ENCODE assay signal across 9 cellular contexts in the genomic region with DNA sequence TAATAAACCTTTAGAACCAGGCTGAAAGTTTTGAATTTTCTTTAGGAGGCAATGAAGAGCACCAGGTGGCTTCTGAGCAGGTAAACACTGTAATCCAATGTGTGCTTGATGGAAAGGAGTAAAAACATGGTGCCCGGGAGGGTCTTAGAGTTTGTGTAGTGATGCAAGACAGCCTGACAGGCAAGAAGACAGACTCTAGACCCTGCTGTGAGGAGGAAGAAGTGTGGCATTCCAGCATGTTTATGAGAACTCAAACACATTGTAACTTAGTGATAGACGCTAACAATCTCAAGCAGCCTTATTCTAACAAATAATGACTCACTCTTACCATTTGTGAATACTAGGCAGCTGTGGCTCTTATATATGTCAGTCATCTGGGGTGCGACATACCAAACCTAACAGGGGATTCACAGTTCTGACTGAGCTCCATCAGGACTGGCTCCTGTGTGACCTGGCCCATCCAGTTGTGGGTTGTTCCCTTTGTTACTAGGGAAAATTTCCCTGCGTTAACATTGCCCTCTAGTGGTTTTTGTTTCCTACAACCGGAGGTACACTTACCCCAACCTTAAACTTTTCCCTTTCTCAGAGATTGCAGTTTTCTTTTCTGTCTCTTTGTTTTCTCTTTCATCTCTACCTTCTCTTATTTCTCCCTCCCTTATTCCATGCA. TPM values are rescaled to one million over a fixed set of nuclear protein-coding genes. Genes with fewer than 3 reads are reported as not detected.
DNase-seq lines count a peak whose midpoint lies in the region; ATAC-seq and TF ChIP-seq lines count a peak whose summit lies in the region.
"Had no signal": no experiment of that assay in that cellular context is flagged by ENCODE, and none has a peak within 500 bp of the region (broad histone marks: within the 10 kb centered on the region; RNA-seq: fewer than 3 reads in every experiment).

No MANE protein-coding gene starts in this region.

- peak; percentile 52 for TF ChIP-seq CTCF in CD4-positive, alpha-beta T cell (IDR thresholded peaks at IDR 0.05)
- TF ChIP-seq CTCF in RWPE2 (IDR thresholded peaks at IDR 0.05; ENCODE audit: poor library complexity, severe bottlenecking), result peak; percentile 48
- TF ChIP-seq CTCF in cardiac muscle cell (IDR thresholded peaks at IDR 0.05; ENCODE audit: low read depth, low read length), result peak; percentile 52
- TF ChIP-seq CTCF in sigmoid colon (IDR thresholded peaks at IDR 0.05), result peak; percentile 27 to 44 (median 34)

- H3K9me3 ChIP-seq in CD4-positive, alpha-beta T cell (ENCODE audit: control insufficient read depth, low read length), result no peaks in the 10 kb centered on the region
- no peaks in the 10 kb centered on the region for H3K9me3 ChIP-seq in RWPE2 (ENCODE audit: severe bottlenecking)
- no peaks in the 10 kb centered on the region for H3K9me3 ChIP-seq in cardiac muscle cell (ENCODE audit: low read depth)
- H3K9me3 ChIP-seq in sigmoid colon, result no peaks in the 10 kb centered on the region

- H3K36me3 ChIP-seq in RWPE2 (ENCODE audit: low read depth) (no peaks in the 10 kb centered on the region), cardiac muscle cell (no peaks in the 10 kb centered on the region), sigmoid colon (no peaks in the 10 kb centered on the region)

- H3K27ac ChIP-seq in CD4-positive, alpha-beta T cell (ENCODE audit: low read depth, low read length), result no peak overlapping the region
- H3K27ac ChIP-seq in RWPE2 (ENCODE audit: poor library complexity, severe bottlenecking) (no peak overlapping the region), cardiac muscle cell (no peak overlapping the region), sigmoid colon (no peak overlapping the region)

- H3K4me1 ChIP-seq in RWPE2 (ENCODE audit: insufficient read depth, poor library complexity, severe bottlenecking) (no peaks in the 10 kb centered on the region), cardiac muscle cell (ENCODE audit: low read depth) (no peaks in the 10 kb centered on the region), sigmoid colon (no peaks in the 10 kb centered on the region)

- intact Hi-C loops in CD4-positive, alpha-beta T cell (cut with DNase I, micrococcal nuclease), result loop anchor here (1.0 to 5.0 kb wide), 4 partner anchors 239 to 404 kb away; no protein-coding TSS in a partner anchor
- intact Hi-C loops in sigmoid colon (cut with DNase I), result loop anchor here (1.0 to 5.0 kb wide), 3 partner anchors 244 to 404 kb away; no protein-coding TSS in a partner anchor

- H3K9me3 Mint-ChIP-seq in CD4-positive, alpha-beta T cell, result no peaks in the 10 kb centered on the region

- H3K4me1 Mint-ChIP-seq in CD4-positive, alpha-beta T cell (ENCODE audit: low read depth), result peaks cover 25% of the 10 kb centered on the region

- TF ChIP-seq POLR2A in sigmoid colon (IDR thresholded peaks at IDR 0.05), result no peak

- H3K27me3 Mint-ChIP-seq in CD4-positive, alpha-beta T cell, result no peaks in the 10 kb centered on the region

- no peak overlapping the region for H3K4me3 Mint-ChIP-seq in CD4-positive, alpha-beta T cell

- POLR2A ChIA-PET in CD4-positive, alpha-beta T cell (lab: Charles Lee), result no interaction called here

- peak; percentile 90 for ATAC-seq in CD4-positive, alpha-beta T cell (ENCODE audit: poor library complexity)
- ATAC-seq in GM19035 (IDR thresholded peaks at IDR 0.05; ENCODE audit: unreplicated experiment) (peak; percentile 73), HG03520 (IDR thresholded peaks at IDR 0.05; ENCODE audit: unreplicated experiment) (peak; percentile 65), RWPE2 (ENCODE audit: low read depth) (peak; percentile 73), HG03565 (IDR thresholded peaks at IDR 0.05; ENCODE audit: unreplicated experiment) (no peak)

- 29 to 38% methylated on average over 5 of the region's 5 CpGs for WGBS in sigmoid colon, 2 donors

- CTCF ChIA-PET in CD4-positive, alpha-beta T cell (lab: Charles Lee), result interaction anchor here (0.6 to 1.3 kb wide), 6 partner anchors 32 to 404 kb away, joined by 3 to 4 read pairs (median 4); no protein-coding TSS in a partner anchor

- TF ChIP-seq EP300 in sigmoid colon (IDR thresholded peaks at IDR 0.05), result no peak

- peak overlapping the region; percentile 79 for H3K27ac Mint-ChIP-seq in CD4-positive, alpha-beta T cell

- DNase-seq in CD4-positive, alpha-beta T cell, result peak in 8 of 10 experiments; percentile 4 to 35 (median 22)
- DNase-seq in RWPE2 (ENCODE audit: low spot score), result no peak
- DNase-seq in activated naive CD4-positive, alpha-beta T cell treated with Interleukin-2 at 50 U/mL for 16 hours, result peak; percentile 47
- DNase-seq in cardiac muscle cell (ENCODE audit: low read depth in 1 of 2, low spot score in 1 of 2), result peak; percentile 64 to 69
- no peak for DNase-seq in sigmoid colon

- H3K4me3 ChIP-seq in RWPE2 (ENCODE audit: severe bottlenecking) (no peak overlapping the region), cardiac muscle cell (no peak overlapping the region), sigmoid colon (no peak overlapping the region)

- H3K36me3 Mint-ChIP-seq in CD4-positive, alpha-beta T cell (ENCODE audit: low read depth), result no peaks in the 10 kb centered on the region

- H3K27me3 ChIP-seq in CD4-positive, alpha-beta T cell (ENCODE audit: control insufficient read depth, insufficient read depth, low read length), result no peaks in the 10 kb centered on the region
- H3K27me3 ChIP-seq in RWPE2 (ENCODE audit: insufficient read depth, poor library complexity, severe bottlenecking), result no peaks in the 10 kb centered on the region
- H3K27me3 ChIP-seq in cardiac muscle cell, result no peaks in the 10 kb centered on the region
- no peaks in the 10 kb centered on the region for H3K27me3 ChIP-seq in sigmoid colon

RNA-seq across cellular contexts. Expression of a gene that starts 53.8 kb away (rescaled TPM):
- under 1 TPM in 1 of 2 experiments, not detected in 1; 0.11 TPM for total RNA-seq in CD4-positive, alpha-beta T cell
- total RNA-seq in cardiac muscle cell, result not detected in 2 replicates
- polyA plus RNA-seq in cardiac muscle cell, result not detected in 2 replicates
- 100 to 1,000 TPM in 3 of 4 donors, 10 to 100 TPM in 1; 44.0 to 213 (median 126) TPM for total RNA-seq in sigmoid colon
- 100 to 1,000 TPM in 1 of 3 donors, 10 to 100 TPM in 2; 26.0 to 178 (median 36.6) TPM for polyA plus RNA-seq in sigmoid colon
- total RNA-seq: T-helper 2 cell treated with Interferon-gamma antibody and Interleukin-4, amounts not matched to agents 100 ng/mL and 5 ng/mL, for 36 hours had no signal

Comparison
In these comparisons a context has a peak if more than half of its experiments do, and no peak if none do; other contexts are left out.
1. DNase-seq: peak in CD4-positive, alpha-beta T cell (8 of 10), activated naive CD4-positive, alpha-beta T cell treated with Interleukin-2 at 50 U/mL for 16 hours (single experiment) and cardiac muscle cell (2 of 2); none in RWPE2 (single experiment) and sigmoid colon (single experiment).
2. RNA of a gene that starts 53.8 kb away (total RNA-seq): 44.0 to 213 TPM in sigmoid colon; 0.11 TPM in CD4-positive, alpha-beta T cell and not detected in cardiac muscle cell; every median in the first group is over 10 times any median in the second.
3. Peak in every context shown above with its lines, with median percentiles within 50 percentile points of each other: CTCF ChIP-seq.